ENCODE assay signal across 8 cellular contexts in the genomic region with DNA sequence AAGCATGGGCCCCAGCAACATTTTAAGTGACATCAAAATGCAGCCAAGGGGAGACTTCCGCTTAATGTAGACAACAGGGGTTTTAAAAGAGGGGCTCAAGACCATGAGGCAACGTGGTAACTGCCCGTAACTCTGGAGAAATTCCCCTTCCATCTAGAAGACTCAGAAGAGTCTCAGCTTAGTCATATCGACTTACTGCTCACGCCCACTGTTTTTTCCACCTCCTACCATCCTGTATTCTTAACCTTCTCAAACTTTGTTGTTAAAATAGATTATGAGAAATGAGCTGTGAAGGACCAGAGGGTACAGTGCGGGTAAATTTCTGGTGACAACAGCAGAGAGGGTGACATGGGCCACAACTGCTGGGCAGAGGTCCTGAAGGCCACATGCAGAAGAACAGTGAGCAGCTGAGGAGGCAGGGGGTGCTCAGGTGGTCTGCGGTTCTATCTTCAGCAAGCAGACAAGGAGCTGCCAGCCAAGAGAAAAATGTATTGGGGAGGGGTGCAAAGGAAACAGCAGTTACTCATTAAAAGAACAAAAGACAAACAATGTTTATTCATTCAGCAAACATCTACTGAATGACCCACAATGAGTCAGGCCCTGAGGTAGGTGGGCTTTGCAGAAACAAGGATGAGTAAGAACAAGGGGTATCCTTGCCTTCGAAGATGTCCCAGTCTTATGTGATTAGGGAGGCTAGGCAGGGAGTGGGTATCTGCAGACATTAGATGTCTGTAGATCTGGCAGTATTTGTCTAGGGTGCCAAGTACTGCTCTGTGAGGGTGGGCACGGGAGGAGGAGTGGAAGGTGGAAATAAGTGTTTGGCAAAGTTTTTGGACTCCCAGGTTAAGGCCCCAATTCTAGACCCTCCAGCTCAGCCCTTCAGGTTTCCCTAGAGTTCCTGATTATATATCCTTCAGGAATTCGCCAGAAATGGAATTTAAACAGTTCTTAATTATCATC.
A peak's percentile ranks its signal among the peaks of the same experiment; 100 is the strongest.
DNase-seq lines count a peak whose midpoint lies in the region; ATAC-seq, FAIRE-seq and TF ChIP-seq lines count a peak whose summit lies in the region.

No MANE protein-coding gene starts in this region.

- DNase-seq in A549 (ENCODE audit: low read depth in 1 of 2, low spot score in 1 of 2), result peak; percentile 46 to 72
- peak in 1 of 2 donors; percentile 46 for DNase-seq in activated naive CD4-positive, alpha-beta T cell treated with anti-CD3 and anti-CD28 coated beads, Interleukin-2, amount 50 U/mL, for 72 hours (ENCODE audit: low spot score in 2 of 2)
- peak in 2 of 3 experiments; percentile 10 to 18 for DNase-seq in stimulated activated CD4-positive, alpha-beta T cell treated with anti-CD3 and anti-CD28 coated beads, TNF-alpha, amount 100 ng/mL, for 4 hours (ENCODE audit: low read depth in 3 of 3)
- DNase-seq in H7, result no peak
- no peak for DNase-seq in inferior parietal cortex (ENCODE audit: extremely low spot score)
- no peak for DNase-seq in aorta

- H3K27ac Mint-ChIP-seq in activated naive CD4-positive, alpha-beta T cell treated with anti-CD3 and anti-CD28 coated beads, Interleukin-2, amount 50 U/mL, for 72 hours, result peak overlapping the region; percentile 87 to 99

- POLR2A ChIA-PET in A549 (lab: Yijun Ruan, JAX), result interaction anchor here (1.2 to 1.4 kb wide), 2 partner anchors 15 to 512 kb away, joined by 3 to 4 read pairs; a partner anchor contains a TSS

- WGBS in A549 (ENCODE audit: missing lambda C conversion rate), result 4% methylated on average over 10 of the region's 10 CpGs
- 92 to 95% methylated on average over 10 of the region's 10 CpGs for WGBS in aorta, 2 donors

- H3K4me1 ChIP-seq in A549 (peaks cover 45% of the 10 kb centered on the region), aorta (ENCODE audit: control insufficient read depth in 1 of 2, insufficient read depth in 2 of 2, low read length in 2 of 2) (peaks cover 0 to 4% of the 10 kb centered on the region in 2 donors)

- H3K4me2 ChIP-seq in A549, result peak overlapping the region; percentile 88

- CTCF ChIA-PET in A549 (lab: Yijun Ruan, JAX), result interaction anchor here (0.5 to 2.3 kb wide), 4 partner anchors 11 to 68 kb away, joined by 3 to 11 read pairs (median 4); no protein-coding TSS in a partner anchor

- H3K27ac ChIP-seq in A549, result peak overlapping the region; percentile 86
- H3K27ac ChIP-seq in aorta (ENCODE audit: low read depth in 1 of 2, low read length in 2 of 2), result no peak overlapping the region

- H3K27me3 ChIP-seq in H7 (ENCODE audit: control insufficient read depth, insufficient read depth, low read length) (no peaks in the 10 kb centered on the region), aorta (ENCODE audit: control insufficient read depth in 1 of 2, insufficient read depth in 2 of 2, low read length in 1 of 2) (no peaks in the 10 kb centered on the region)

- peaks cover 0 to 26% of the 10 kb centered on the region in 2 donors for H3K36me3 Mint-ChIP-seq in activated naive CD4-positive, alpha-beta T cell treated with anti-CD3 and anti-CD28 coated beads, Interleukin-2, amount 50 U/mL, for 72 hours

- no peak for FAIRE-seq in A549 (lab: Jason Lieb, UNC)

- TF ChIP-seq CTCF in A549 (IDR thresholded peaks at IDR 0.05), result no peak

- no peaks in the 10 kb centered on the region for H3K9me3 ChIP-seq in A549
- no peaks in the 10 kb centered on the region for H3K9me3 ChIP-seq in aorta (ENCODE audit: control insufficient read depth, low read length)

- TF ChIP-seq EP300 in A549 (IDR thresholded peaks at IDR 0.05), result peak; percentile 51 to 56; a peak in 2 of 5 replicates

- TF ChIP-seq RAD21 in A549 (conservative IDR thresholded peaks at IDR 0.05 in 1 of 2, IDR thresholded peaks at IDR 0.05 in 1 of 2), result no peak; a peak in 1 of 5 replicates

- no peak for TF ChIP-seq POLR2A in A549 (IDR thresholded peaks at IDR 0.05; ENCODE audit: low read length)

- H3K36me3 ChIP-seq in H7 (replicated peaks; ENCODE audit: control insufficient read depth, insufficient read depth, low read length) (no peaks in the 10 kb centered on the region), aorta (ENCODE audit: control insufficient read depth in 1 of 2, insufficient read depth in 2 of 2, low read length in 1 of 2) (no peaks in the 10 kb centered on the region)

- ATAC-seq in A549, result peak; percentile 81 to 86
- ATAC-seq in GM19397 (IDR thresholded peaks at IDR 0.05; ENCODE audit: unreplicated experiment), result peak; percentile 89
- peak; percentile 97 for ATAC-seq in HG03439 (IDR thresholded peaks at IDR 0.05; ENCODE audit: unreplicated experiment)
- peak; percentile 85 to 91 for ATAC-seq in activated naive CD4-positive, alpha-beta T cell treated with anti-CD3 and anti-CD28 coated beads, Interleukin-2, amount 50 U/mL, for 72 hours
- no peak for ATAC-seq in aorta (ENCODE audit: low FRiP score)

- no peaks in the 10 kb centered on the region for H3K9me3 Mint-ChIP-seq in activated naive CD4-positive, alpha-beta T cell treated with anti-CD3 and anti-CD28 coated beads, Interleukin-2, amount 50 U/mL, for 72 hours

- intact Hi-C loops in aorta (cut with DNase I), result no loop called here

- H3K4me3 ChIP-seq in A549, result peak overlapping the region; percentile 21; the same call in 1 of the 3 replicates
- H3K4me3 ChIP-seq in H7 (ENCODE audit: insufficient read depth, low read depth, low read length), result no peak overlapping the region
- no peak overlapping the region for H3K4me3 ChIP-seq in aorta (ENCODE audit: low read length in 2 of 2)

TF ChIP-seq in A549, 52 proteins besides CTCF, POLR2A, EP300 and RAD21:
- TF ChIP-seq, protein P1, sequence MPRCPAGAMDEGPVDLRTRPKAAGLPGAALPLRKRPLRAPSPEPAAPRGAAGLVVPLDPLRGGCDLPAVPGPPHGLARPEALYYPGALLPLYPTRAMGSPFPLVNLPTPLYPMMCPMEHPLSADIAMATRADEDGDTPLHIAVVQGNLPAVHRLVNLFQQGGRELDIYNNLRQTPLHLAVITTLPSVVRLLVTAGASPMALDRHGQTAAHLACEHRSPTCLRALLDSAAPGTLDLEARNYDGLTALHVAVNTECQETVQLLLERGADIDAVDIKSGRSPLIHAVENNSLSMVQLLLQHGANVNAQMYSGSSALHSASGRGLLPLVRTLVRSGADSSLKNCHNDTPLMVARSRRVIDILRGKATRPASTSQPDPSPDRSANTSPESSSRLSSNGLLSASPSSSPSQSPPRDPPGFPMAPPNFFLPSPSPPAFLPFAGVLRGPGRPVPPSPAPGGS (IDR thresholded peaks at IDR 0.05), result 0 out of 3 replicates have a peak, but pooled peaks have one; percentile 37
- peak in 1 of 2 experiments; percentile 12; a peak in 1 of 4 replicates for TF ChIP-seq CEBPB (IDR thresholded peaks at IDR 0.05)
- peak; percentile 87 for TF ChIP-seq FOSL2 (IDR thresholded peaks at IDR 0.05)
- peak; percentile 81 for TF ChIP-seq FOSL2 (CRISPR knock-in tag; IDR thresholded peaks at IDR 0.05)
- TF ChIP-seq SREBF2 (IDR thresholded peaks at IDR 0.05), result no peak
- TF ChIP-seq, protein P2, sequence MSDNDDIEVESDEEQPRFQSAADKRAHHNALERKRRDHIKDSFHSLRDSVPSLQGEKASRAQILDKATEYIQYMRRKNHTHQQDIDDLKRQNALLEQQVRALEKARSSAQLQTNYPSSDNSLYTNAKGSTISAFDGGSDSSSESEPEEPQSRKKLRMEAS (IDR thresholded peaks at IDR 0.05), result peak; percentile 41; the same call in 1 of the 2 replicates
- TF ChIP-seq SMC3 (IDR thresholded peaks at IDR 0.05), result no peak
- TF ChIP-seq JUN (IDR thresholded peaks at IDR 0.05), result peak in 1 of 2 experiments; percentile 52; a peak in 2 of 5 replicates
- TF ChIP-seq JUNB (IDR thresholded peaks at IDR 0.05), result peak; percentile 91
- TF ChIP-seq CHD4 (IDR thresholded peaks at IDR 0.05; ENCODE audit: borderline replicate concordance), result peak; percentile 46; the same call in 1 of the 2 replicates
- TF ChIP-seq GATA3 (IDR thresholded peaks at IDR 0.05; ENCODE audit: borderline replicate concordance), result peak; percentile 76; the same call in 1 of the 2 replicates
- no peak for TF ChIP-seq POLR2AphosphoS2 (conservative IDR thresholded peaks at IDR 0.05; ENCODE audit: low read length)

Comparison
In these comparisons a context has a peak if more than half of its experiments do, and no peak if none do; other contexts are left out.
1. DNase-seq: peak in A549 (2 of 2) and stimulated activated CD4-positive, alpha-beta T cell treated with anti-CD3 and anti-CD28 coated beads, TNF-alpha, amount 100 ng/mL, for 4 hours (2 of 3); none in H7 (single experiment), inferior parietal cortex (single experiment) and aorta (0 of 2).
2. H3K27ac ChIP-seq: peak in A549 (2 of 2); none in aorta (0 of 2).